ENCODE assay signal across 1 cellular context in the genomic region with DNA sequence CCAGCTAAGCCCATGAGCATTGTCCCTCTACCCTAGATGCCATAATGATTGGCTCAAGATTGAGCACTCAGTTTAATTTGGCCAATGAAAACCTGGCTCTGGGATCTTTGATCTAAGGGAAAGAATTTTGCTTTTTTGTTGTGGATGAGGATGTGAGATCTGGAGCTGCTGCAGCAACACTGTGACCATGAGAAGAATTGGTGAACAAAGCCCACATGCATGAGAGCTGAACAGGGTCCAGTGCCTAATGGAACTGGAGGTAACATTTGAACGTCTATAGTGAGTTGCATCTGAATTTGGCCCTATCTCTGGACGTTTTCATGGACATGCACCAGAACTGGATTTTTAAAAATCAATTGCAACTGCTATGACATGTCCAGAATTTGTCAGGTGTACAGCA.
TF ChIP-seq lines count a peak whose summit lies in the region.

No MANE protein-coding gene starts in this region.

TF ChIP-seq in GM23338, 12 proteins besides CTCF, POLR2A, EP300 and RAD21 (continued from another document):
- TF ChIP-seq, protein P1, sequence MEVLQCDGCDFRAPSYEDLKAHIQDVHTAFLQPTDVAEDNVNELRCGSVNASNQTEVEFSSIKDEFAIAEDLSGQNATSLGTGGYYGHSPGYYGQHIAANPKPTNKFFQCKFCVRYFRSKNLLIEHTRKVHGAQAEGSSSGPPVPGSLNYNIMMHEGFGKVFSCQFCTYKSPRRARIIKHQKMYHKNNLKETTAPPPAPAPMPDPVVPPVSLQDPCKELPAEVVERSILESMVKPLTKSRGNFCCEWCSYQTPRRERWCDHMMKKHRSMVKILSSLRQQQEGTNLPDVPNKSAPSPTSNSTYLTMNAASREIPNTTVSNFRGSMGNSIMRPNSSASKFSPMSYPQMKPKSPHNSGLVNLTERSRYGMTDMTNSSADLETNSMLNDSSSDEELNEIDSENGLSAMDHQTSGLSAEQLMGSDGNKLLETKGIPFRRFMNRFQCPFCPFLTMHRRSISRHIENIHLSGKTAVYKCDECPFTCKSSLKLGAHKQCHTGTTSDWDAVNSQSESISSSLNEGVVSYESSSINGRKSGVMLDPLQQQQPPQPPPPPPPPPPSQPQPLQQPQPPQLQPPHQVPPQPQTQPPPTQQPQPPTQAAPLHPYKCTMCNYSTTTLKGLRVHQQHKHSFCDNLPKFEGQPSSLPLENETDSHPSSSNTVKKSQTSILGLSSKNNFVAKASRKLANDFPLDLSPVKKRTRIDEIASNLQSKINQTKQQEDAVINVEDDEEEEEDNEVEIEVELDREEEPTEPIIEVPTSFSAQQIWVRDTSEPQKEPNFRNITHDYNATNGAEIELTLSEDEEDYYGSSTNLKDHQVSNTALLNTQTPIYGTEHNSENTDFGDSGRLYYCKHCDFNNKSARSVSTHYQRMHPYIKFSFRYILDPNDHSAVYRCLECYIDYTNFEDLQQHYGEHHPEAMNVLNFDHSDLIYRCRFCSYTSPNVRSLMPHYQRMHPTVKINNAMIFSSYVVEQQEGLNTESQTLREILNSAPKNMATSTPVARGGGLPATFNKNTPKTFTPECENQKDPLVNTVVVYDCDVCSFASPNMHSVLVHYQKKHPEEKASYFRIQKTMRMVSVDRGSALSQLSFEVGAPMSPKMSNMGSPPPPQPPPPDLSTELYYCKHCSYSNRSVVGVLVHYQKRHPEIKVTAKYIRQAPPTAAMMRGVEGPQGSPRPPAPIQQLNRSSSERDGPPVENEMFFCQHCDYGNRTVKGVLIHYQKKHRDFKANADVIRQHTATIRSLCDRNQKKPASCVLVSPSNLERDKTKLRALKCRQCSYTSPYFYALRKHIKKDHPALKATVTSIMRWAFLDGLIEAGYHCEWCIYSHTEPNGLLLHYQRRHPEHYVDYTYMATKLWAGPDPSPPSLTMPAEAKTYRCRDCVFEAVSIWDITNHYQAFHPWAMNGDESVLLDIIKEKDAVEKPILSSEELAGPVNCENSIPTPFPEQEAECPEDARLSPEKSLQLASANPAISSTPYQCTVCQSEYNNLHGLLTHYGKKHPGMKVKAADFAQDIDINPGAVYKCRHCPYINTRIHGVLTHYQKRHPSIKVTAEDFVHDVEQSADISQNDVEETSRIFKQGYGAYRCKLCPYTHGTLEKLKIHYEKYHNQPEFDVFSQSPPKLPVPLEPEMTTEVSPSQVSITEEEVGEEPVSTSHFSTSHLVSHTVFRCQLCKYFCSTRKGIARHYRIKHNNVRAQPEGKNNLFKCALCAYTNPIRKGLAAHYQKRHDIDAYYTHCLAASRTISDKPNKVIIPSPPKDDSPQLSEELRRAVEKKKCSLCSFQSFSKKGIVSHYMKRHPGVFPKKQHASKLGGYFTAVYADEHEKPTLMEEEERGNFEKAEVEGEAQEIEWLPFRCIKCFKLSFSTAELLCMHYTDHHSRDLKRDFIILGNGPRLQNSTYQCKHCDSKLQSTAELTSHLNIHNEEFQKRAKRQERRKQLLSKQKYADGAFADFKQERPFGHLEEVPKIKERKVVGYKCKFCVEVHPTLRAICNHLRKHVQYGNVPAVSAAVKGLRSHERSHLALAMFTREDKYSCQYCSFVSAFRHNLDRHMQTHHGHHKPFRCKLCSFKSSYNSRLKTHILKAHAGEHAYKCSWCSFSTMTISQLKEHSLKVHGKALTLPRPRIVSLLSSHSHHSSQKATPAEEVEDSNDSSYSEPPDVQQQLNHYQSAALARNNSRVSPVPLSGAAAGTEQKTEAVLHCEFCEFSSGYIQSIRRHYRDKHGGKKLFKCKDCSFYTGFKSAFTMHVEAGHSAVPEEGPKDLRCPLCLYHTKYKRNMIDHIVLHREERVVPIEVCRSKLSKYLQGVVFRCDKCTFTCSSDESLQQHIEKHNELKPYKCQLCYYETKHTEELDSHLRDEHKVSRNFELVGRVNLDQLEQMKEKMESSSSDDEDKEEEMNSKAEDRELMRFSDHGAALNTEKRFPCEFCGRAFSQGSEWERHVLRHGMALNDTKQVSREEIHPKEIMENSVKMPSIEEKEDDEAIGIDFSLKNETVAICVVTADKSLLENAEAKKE (CRISPR knock-in tag; IDR thresholded peaks at IDR 0.05): no peak
- no peak for TF ChIP-seq STAT1 (IDR thresholded peaks at IDR 0.05; ENCODE audit: unreplicated experiment)
- no peak for TF ChIP-seq NANOG (IDR thresholded peaks at IDR 0.05; ENCODE audit: borderline replicate concordance)
- no peak for TF ChIP-seq ZNF114 (CRISPR knock-in tag; IDR thresholded peaks at IDR 0.05)
- no peak for TF ChIP-seq ZNF331 (CRISPR knock-in tag; IDR thresholded peaks at IDR 0.05; ENCODE audit: low read depth)
- TF ChIP-seq EZH2 (IDR thresholded peaks at IDR 0.05; ENCODE audit: low read depth, unreplicated experiment): no peak
- TF ChIP-seq POLR2AphosphoS5 (IDR thresholded peaks at IDR 0.05; ENCODE audit: low read depth): no peak
- no peak for TF ChIP-seq CREB1 (CRISPR knock-in tag; IDR thresholded peaks at IDR 0.05; ENCODE audit: low read depth)
- TF ChIP-seq, protein P2, sequence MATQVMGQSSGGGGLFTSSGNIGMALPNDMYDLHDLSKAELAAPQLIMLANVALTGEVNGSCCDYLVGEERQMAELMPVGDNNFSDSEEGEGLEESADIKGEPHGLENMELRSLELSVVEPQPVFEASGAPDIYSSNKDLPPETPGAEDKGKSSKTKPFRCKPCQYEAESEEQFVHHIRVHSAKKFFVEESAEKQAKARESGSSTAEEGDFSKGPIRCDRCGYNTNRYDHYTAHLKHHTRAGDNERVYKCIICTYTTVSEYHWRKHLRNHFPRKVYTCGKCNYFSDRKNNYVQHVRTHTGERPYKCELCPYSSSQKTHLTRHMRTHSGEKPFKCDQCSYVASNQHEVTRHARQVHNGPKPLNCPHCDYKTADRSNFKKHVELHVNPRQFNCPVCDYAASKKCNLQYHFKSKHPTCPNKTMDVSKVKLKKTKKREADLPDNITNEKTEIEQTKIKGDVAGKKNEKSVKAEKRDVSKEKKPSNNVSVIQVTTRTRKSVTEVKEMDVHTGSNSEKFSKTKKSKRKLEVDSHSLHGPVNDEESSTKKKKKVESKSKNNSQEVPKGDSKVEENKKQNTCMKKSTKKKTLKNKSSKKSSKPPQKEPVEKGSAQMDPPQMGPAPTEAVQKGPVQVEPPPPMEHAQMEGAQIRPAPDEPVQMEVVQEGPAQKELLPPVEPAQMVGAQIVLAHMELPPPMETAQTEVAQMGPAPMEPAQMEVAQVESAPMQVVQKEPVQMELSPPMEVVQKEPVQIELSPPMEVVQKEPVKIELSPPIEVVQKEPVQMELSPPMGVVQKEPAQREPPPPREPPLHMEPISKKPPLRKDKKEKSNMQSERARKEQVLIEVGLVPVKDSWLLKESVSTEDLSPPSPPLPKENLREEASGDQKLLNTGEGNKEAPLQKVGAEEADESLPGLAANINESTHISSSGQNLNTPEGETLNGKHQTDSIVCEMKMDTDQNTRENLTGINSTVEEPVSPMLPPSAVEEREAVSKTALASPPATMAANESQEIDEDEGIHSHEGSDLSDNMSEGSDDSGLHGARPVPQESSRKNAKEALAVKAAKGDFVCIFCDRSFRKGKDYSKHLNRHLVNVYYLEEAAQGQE (IDR thresholded peaks at IDR 0.05; ENCODE audit: unreplicated experiment): no peak
- TF ChIP-seq, protein P3, sequence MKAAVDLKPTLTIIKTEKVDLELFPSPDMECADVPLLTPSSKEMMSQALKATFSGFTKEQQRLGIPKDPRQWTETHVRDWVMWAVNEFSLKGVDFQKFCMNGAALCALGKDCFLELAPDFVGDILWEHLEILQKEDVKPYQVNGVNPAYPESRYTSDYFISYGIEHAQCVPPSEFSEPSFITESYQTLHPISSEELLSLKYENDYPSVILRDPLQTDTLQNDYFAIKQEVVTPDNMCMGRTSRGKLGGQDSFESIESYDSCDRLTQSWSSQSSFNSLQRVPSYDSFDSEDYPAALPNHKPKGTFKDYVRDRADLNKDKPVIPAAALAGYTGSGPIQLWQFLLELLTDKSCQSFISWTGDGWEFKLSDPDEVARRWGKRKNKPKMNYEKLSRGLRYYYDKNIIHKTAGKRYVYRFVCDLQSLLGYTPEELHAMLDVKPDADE (IDR thresholded peaks at IDR 0.05): no peak
- no peak for TF ChIP-seq JUNB (IDR thresholded peaks at IDR 0.05; ENCODE audit: unreplicated experiment)
